11 cellular contexts compared by ENCODE assay signal in genomic region chr3:40827942-40828688, GRCh38.
DNase-seq lines count a peak whose midpoint lies in the region; ATAC-seq and TF ChIP-seq lines count a peak whose summit lies in the region.
"Had no signal": no experiment of that assay in that cellular context is flagged by ENCODE, and none has a peak within 500 bp of the region (broad histone marks: within the 10 kb centered on the region; RNA-seq: fewer than 3 reads in every experiment).

No MANE protein-coding gene starts in this region.

- no peaks in the 10 kb centered on the region for H3K27me3 ChIP-seq in suprapubic skin
- H3K27me3 ChIP-seq: neutrophil, SJCRH30 had no signal

- intact Hi-C loops in left colon (cut with DNase I, micrococcal nuclease), result no loop called here

- peaks cover 3% of the 10 kb centered on the region for H3K4me1 ChIP-seq in suprapubic skin
- H3K4me1 ChIP-seq: SJCRH30 had no signal

- ATAC-seq in left colon, result no peak
- no peak for ATAC-seq in HG03354 (IDR thresholded peaks at IDR 0.05; ENCODE audit: poor library complexity, severe bottlenecking, unreplicated experiment)

- H3K9me3 ChIP-seq in suprapubic skin, result no peaks in the 10 kb centered on the region
- H3K9me3 ChIP-seq: neutrophil, SJCRH30 had no signal

- peak; percentile 37 for DNase-seq in M059J (ENCODE audit: low read depth)
- DNase-seq in dermis microvascular lymphatic vessel endothelial cell (ENCODE audit: low read depth in 2 of 2), result peak; percentile 21 to 29
- DNase-seq in left colon, result peak; percentile 9 to 44
- peak; percentile 77 to 79 for DNase-seq in suprapubic skin (ENCODE audit: low spot score in 2 of 2)
- no peak for DNase-seq in NCI-H1092 (lab: John Stamatoyannopoulos, UW)
- DNase-seq in NCI-H1092 treated with DMSO at 0.1 percent for 48 hours (lab: John Stamatoyannopoulos, UW), result no peak
- no peak for DNase-seq in effector CD8-positive, alpha-beta T cell (lab: John Stamatoyannopoulos, UW)
- DNase-seq: activated T-cell treated with anti-CD3 and anti-CD28 coated beads, Interleukin-2, amount 50 U/mL, for 1 hour; SJCRH30 had no signal

- 62% methylated on average over 8 of the region's 8 CpGs for WGBS in suprapubic skin

- no peaks in the 10 kb centered on the region for H3K36me3 ChIP-seq in suprapubic skin
- H3K36me3 ChIP-seq: neutrophil, SJCRH30 had no signal

- H3K27ac ChIP-seq in suprapubic skin, result peak overlapping the region; percentile 43
- H3K27ac ChIP-seq: neutrophil, SJCRH30 had no signal

- no peak for TF ChIP-seq CTCF in suprapubic skin (IDR thresholded peaks at IDR 0.05)

- no peak for TF ChIP-seq EP300 in suprapubic skin (IDR thresholded peaks at IDR 0.05)

- H3K4me3 ChIP-seq in suprapubic skin, result no peak overlapping the region
- H3K4me3 ChIP-seq: SJCRH30 had no signal

- TF ChIP-seq POLR2A in suprapubic skin (IDR thresholded peaks at IDR 0.05), result no peak

Comparison
In these comparisons a context has a peak if more than half of its experiments do, and no peak if none do; other contexts are left out.
1. DNase-seq: peak in M059J (single experiment), dermis microvascular lymphatic vessel endothelial cell (2 of 2), left colon (2 of 2) and suprapubic skin (2 of 2); none in NCI-H1092 (single experiment), NCI-H1092 treated with DMSO at 0.1 percent for 48 hours (single experiment) and effector CD8-positive, alpha-beta T cell (single experiment).